ENCODE assay signal across 12 cellular contexts in genomic region chr10:88865281-88865876, GRCh38. TPM values are rescaled to one million over a fixed set of nuclear protein-coding genes. Genes with fewer than 3 reads are reported as not detected.
A peak's percentile ranks its signal among the peaks of the same experiment; 100 is the strongest.
DNase-seq lines count a peak whose midpoint lies in the region; ATAC-seq and TF ChIP-seq lines count a peak whose summit lies in the region.
"Had no signal": no experiment of that assay in that cellular context is flagged by ENCODE, and none has a peak within 500 bp of the region (broad histone marks: within the 10 kb centered on the region; RNA-seq: fewer than 3 reads in every experiment).

No MANE protein-coding gene starts in this region.

- intact Hi-C loops in activated CD4-positive, alpha-beta T cell treated with anti-CD3 and anti-CD28 coated beads for 36 hours (cut with DNase I, micrococcal nuclease), result loop anchor here (2.0 kb wide), 1 partner anchor 29 kb away; no protein-coding TSS in a partner anchor

- TF ChIP-seq POLR2A in NB4 (IDR thresholded peaks at IDR 0.05; ENCODE audit: extremely low read depth, insufficient read length), result no peak

- peaks cover 38% of the 10 kb centered on the region for H3K27me3 ChIP-seq in smooth muscle cell (ENCODE audit: low read depth)
- H3K27me3 ChIP-seq: BLaER1 treated with 17β-estradiol and CSF1 and Interleukin-3, amounts not matched to agents 10 nM and 100 nM had no signal

- no peaks in the 10 kb centered on the region for H3K4me1 Mint-ChIP-seq in activated CD4-positive, alpha-beta T cell treated with anti-CD3 and anti-CD28 coated beads for 36 hours

- H3K4me2 ChIP-seq in smooth muscle cell, result no peak overlapping the region
- H3K4me2 ChIP-seq: BLaER1 treated with 17β-estradiol and CSF1 and Interleukin-3, amounts not matched to agents 10 nM and 100 nM had no signal

- POLR2A ChIA-PET in activated CD4-positive, alpha-beta T cell treated with anti-CD3 and anti-CD28 coated beads for 36 hours (lab: Charles Lee), result no interaction called here

- H4K20me1 ChIP-seq in smooth muscle cell (ENCODE audit: low read depth), result no peaks in the 10 kb centered on the region
- H4K20me1 ChIP-seq: BLaER1 treated with 17β-estradiol and CSF1 and Interleukin-3, amounts not matched to agents 10 nM and 100 nM had no signal

- peak; percentile 49 for ATAC-seq in activated CD4-positive, alpha-beta T cell treated with anti-CD3 and anti-CD28 coated beads for 36 hours
- ATAC-seq in HG03108 (IDR thresholded peaks at IDR 0.05; ENCODE audit: unreplicated experiment), result no peak

- H3K9me3 ChIP-seq in smooth muscle cell (replicated peaks; ENCODE audit: low read depth), result no peaks in the 10 kb centered on the region
- H3K9me3 ChIP-seq: BLaER1 treated with 17β-estradiol and CSF1 and Interleukin-3, amounts not matched to agents 10 nM and 100 nM; thoracic aorta had no signal

- no peaks in the 10 kb centered on the region for H3K79me2 ChIP-seq in smooth muscle cell (ENCODE audit: low read depth)

- 91% methylated on average over 4 of the region's 4 CpGs for WGBS in smooth muscle cell (ENCODE audit: low lambda C conversion rate)

- H3K36me3 Mint-ChIP-seq in activated CD4-positive, alpha-beta T cell treated with anti-CD3 and anti-CD28 coated beads for 36 hours (ENCODE audit: low read depth), result no peaks in the 10 kb centered on the region

- H3K9me3 Mint-ChIP-seq in activated CD4-positive, alpha-beta T cell treated with anti-CD3 and anti-CD28 coated beads for 36 hours (ENCODE audit: low read depth), result no peaks in the 10 kb centered on the region

- CTCF ChIA-PET in activated CD4-positive, alpha-beta T cell treated with anti-CD3 and anti-CD28 coated beads for 36 hours (lab: Charles Lee), result interaction anchor here (0.7 to 2.4 kb wide), 3 partner anchors 15 to 178 kb away, joined by 3 to 7 read pairs (median 3); partner anchors contain the start of gene STAMBPL1

- H3K4me3 ChIP-seq in NB4 (ENCODE audit: low read depth, low read length), result no peak overlapping the region
- no peak overlapping the region for H3K4me3 ChIP-seq in choroid plexus epithelial cell (ENCODE audit: low read depth, low read length)
- H3K4me3 ChIP-seq in smooth muscle cell, result no peak overlapping the region
- H3K4me3 ChIP-seq: BLaER1 treated with 17β-estradiol and CSF1 and Interleukin-3, amounts not matched to agents 10 nM and 100 nM; thoracic aorta had no signal

- no peak overlapping the region for H3K27ac Mint-ChIP-seq in activated CD4-positive, alpha-beta T cell treated with anti-CD3 and anti-CD28 coated beads for 36 hours

- H3K4me3 Mint-ChIP-seq in activated CD4-positive, alpha-beta T cell treated with anti-CD3 and anti-CD28 coated beads for 36 hours, result no peak overlapping the region

- no peaks in the 10 kb centered on the region for H3K36me3 ChIP-seq in smooth muscle cell (ENCODE audit: low read depth)
- H3K36me3 ChIP-seq: BLaER1 treated with 17β-estradiol and CSF1 and Interleukin-3, amounts not matched to agents 10 nM and 100 nM; thoracic aorta had no signal

- no peak overlapping the region for H3K9ac ChIP-seq in smooth muscle cell (ENCODE audit: low read depth)
- H3K9ac ChIP-seq: BLaER1 treated with 17β-estradiol and CSF1 and Interleukin-3, amounts not matched to agents 10 nM and 100 nM had no signal

- H3K27me3 Mint-ChIP-seq in activated CD4-positive, alpha-beta T cell treated with anti-CD3 and anti-CD28 coated beads for 36 hours, result peaks cover 11% of the 10 kb centered on the region

- no peak for DNase-seq in activated CD4-positive, alpha-beta T cell treated with anti-CD3 and anti-CD28 coated beads for 36 hours
- DNase-seq in activated CD4-positive, alpha-beta T cell treated with anti-CD3 and anti-CD28 coated beads, Interleukin-2, amount 50 U/mL, for 4 hours, result no peak
- peak; percentile 65 for DNase-seq in NB4 (ENCODE audit: low read depth)
- DNase-seq in choroid plexus epithelial cell (ENCODE audit: low read depth), result peak; percentile 61
- DNase-seq in smooth muscle cell (lab: John Stamatoyannopoulos, UW; ENCODE audit: unreplicated experiment), result no peak
- no peak for DNase-seq in amniotic stem cell (lab: John Stamatoyannopoulos, UW)
- DNase-seq in COLO829 (ENCODE audit: low spot score), result no peak
- DNase-seq: activated effector memory CD4-positive, alpha-beta T cell treated with anti-CD3 and anti-CD28 coated beads, Interleukin-2, amount 50 U/mL, for 16 hours had no signal

- H3K4me1 ChIP-seq in smooth muscle cell (ENCODE audit: low read depth), result no peaks in the 10 kb centered on the region

- H3F3A ChIP-seq in smooth muscle cell (ENCODE audit: low read depth), result no peaks in the 10 kb centered on the region

- H3K27ac ChIP-seq in smooth muscle cell (ENCODE audit: low read depth), result no peak overlapping the region
- H3K27ac ChIP-seq: BLaER1 treated with 17β-estradiol and CSF1 and Interleukin-3, amounts not matched to agents 10 nM and 100 nM; thoracic aorta had no signal

- TF ChIP-seq CTCF in NB4 (IDR thresholded peaks at IDR 0.05; ENCODE audit: low read depth, low read length) (peak; percentile 39), choroid plexus epithelial cell (conservative IDR thresholded peaks at IDR 0.05; ENCODE audit: low read depth, low read length) (peak; percentile 39), smooth muscle cell (IDR thresholded peaks at IDR 0.05; ENCODE audit: borderline replicate concordance, insufficient read depth, poor library complexity, severe bottlenecking) (peak; percentile 14)

- no peak overlapping the region for H2AFZ ChIP-seq in smooth muscle cell (ENCODE audit: low read depth)

RNA-seq across cellular contexts. Expression of gene ANKRD22, which starts 13.7 kb away (rescaled TPM):
- total RNA-seq in activated CD4-positive, alpha-beta T cell treated with anti-CD3 and anti-CD28 coated beads for 36 hours, result under 1 TPM; 0.37 TPM
- 3.4 and 6.9 TPM in 2 replicates for total RNA-seq in smooth muscle cell
- polyA plus RNA-seq in smooth muscle cell, result 1.9 and 2.3 TPM in 2 replicates
- total RNA-seq: lung microvascular endothelial cell, thoracic aorta had no signal

RNA-seq across cellular contexts. Expression of gene STAMBPL1, which starts 14.7 kb away (rescaled TPM):
- 10 to 100 TPM; 36.6 to 40.2 TPM for total RNA-seq in activated CD4-positive, alpha-beta T cell treated with anti-CD3 and anti-CD28 coated beads for 36 hours
- total RNA-seq in smooth muscle cell, result 1.1 and 1.2 TPM in 2 replicates
- 0.49 and 0.61 TPM in 2 replicates for polyA plus RNA-seq in smooth muscle cell

Comparison
In these comparisons a context has a peak if more than half of its experiments do, and no peak if none do; other contexts are left out.
1. DNase-seq: peak in NB4 (single experiment) and choroid plexus epithelial cell (single experiment); none in activated CD4-positive, alpha-beta T cell treated with anti-CD3 and anti-CD28 coated beads for 36 hours (single experiment), activated CD4-positive, alpha-beta T cell treated with anti-CD3 and anti-CD28 coated beads, Interleukin-2, amount 50 U/mL, for 4 hours (0 of 2), smooth muscle cell (single experiment), amniotic stem cell (single experiment) and COLO829 (single experiment).
2. RNA of gene STAMBPL1, which starts 14.7 kb away (total RNA-seq): 36.6 to 40.2 TPM in activated CD4-positive, alpha-beta T cell treated with anti-CD3 and anti-CD28 coated beads for 36 hours; 1.1 to 1.2 TPM in smooth muscle cell; every median in the first group is over 10 times any median in the second.
3. Peak in every context shown above with its lines, with median percentiles within 50 percentile points of each other: CTCF ChIP-seq.